ENCODE assay signal across 1 cellular context in the genomic region with DNA sequence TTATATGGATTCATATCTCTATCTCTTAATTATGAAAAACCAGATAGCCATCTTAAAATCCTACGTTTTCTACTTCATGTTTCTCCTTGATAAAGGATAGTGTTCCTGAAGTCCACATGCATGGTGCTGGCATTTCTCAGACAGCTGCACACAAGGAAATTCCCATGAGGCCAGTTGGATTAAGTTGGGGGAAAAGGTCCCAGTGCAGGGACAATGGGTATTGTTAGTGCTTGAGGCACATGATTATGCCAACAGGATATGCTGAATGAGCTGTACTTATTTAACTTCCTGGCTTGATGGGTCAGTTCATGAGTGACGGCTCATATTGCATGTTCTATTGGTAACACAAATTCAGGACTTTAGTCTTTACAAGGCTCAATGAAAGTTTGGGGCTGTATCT.
TF ChIP-seq lines count a peak whose summit lies in the region.

No MANE protein-coding gene starts in this region.

TF ChIP-seq in GM23338, 12 proteins besides CTCF, POLR2A, EP300 and RAD21 (continued from another document):
- TF ChIP-seq, protein P1, sequence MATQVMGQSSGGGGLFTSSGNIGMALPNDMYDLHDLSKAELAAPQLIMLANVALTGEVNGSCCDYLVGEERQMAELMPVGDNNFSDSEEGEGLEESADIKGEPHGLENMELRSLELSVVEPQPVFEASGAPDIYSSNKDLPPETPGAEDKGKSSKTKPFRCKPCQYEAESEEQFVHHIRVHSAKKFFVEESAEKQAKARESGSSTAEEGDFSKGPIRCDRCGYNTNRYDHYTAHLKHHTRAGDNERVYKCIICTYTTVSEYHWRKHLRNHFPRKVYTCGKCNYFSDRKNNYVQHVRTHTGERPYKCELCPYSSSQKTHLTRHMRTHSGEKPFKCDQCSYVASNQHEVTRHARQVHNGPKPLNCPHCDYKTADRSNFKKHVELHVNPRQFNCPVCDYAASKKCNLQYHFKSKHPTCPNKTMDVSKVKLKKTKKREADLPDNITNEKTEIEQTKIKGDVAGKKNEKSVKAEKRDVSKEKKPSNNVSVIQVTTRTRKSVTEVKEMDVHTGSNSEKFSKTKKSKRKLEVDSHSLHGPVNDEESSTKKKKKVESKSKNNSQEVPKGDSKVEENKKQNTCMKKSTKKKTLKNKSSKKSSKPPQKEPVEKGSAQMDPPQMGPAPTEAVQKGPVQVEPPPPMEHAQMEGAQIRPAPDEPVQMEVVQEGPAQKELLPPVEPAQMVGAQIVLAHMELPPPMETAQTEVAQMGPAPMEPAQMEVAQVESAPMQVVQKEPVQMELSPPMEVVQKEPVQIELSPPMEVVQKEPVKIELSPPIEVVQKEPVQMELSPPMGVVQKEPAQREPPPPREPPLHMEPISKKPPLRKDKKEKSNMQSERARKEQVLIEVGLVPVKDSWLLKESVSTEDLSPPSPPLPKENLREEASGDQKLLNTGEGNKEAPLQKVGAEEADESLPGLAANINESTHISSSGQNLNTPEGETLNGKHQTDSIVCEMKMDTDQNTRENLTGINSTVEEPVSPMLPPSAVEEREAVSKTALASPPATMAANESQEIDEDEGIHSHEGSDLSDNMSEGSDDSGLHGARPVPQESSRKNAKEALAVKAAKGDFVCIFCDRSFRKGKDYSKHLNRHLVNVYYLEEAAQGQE (IDR thresholded peaks at IDR 0.05; ENCODE audit: unreplicated experiment) = no peak
- TF ChIP-seq, protein P2, sequence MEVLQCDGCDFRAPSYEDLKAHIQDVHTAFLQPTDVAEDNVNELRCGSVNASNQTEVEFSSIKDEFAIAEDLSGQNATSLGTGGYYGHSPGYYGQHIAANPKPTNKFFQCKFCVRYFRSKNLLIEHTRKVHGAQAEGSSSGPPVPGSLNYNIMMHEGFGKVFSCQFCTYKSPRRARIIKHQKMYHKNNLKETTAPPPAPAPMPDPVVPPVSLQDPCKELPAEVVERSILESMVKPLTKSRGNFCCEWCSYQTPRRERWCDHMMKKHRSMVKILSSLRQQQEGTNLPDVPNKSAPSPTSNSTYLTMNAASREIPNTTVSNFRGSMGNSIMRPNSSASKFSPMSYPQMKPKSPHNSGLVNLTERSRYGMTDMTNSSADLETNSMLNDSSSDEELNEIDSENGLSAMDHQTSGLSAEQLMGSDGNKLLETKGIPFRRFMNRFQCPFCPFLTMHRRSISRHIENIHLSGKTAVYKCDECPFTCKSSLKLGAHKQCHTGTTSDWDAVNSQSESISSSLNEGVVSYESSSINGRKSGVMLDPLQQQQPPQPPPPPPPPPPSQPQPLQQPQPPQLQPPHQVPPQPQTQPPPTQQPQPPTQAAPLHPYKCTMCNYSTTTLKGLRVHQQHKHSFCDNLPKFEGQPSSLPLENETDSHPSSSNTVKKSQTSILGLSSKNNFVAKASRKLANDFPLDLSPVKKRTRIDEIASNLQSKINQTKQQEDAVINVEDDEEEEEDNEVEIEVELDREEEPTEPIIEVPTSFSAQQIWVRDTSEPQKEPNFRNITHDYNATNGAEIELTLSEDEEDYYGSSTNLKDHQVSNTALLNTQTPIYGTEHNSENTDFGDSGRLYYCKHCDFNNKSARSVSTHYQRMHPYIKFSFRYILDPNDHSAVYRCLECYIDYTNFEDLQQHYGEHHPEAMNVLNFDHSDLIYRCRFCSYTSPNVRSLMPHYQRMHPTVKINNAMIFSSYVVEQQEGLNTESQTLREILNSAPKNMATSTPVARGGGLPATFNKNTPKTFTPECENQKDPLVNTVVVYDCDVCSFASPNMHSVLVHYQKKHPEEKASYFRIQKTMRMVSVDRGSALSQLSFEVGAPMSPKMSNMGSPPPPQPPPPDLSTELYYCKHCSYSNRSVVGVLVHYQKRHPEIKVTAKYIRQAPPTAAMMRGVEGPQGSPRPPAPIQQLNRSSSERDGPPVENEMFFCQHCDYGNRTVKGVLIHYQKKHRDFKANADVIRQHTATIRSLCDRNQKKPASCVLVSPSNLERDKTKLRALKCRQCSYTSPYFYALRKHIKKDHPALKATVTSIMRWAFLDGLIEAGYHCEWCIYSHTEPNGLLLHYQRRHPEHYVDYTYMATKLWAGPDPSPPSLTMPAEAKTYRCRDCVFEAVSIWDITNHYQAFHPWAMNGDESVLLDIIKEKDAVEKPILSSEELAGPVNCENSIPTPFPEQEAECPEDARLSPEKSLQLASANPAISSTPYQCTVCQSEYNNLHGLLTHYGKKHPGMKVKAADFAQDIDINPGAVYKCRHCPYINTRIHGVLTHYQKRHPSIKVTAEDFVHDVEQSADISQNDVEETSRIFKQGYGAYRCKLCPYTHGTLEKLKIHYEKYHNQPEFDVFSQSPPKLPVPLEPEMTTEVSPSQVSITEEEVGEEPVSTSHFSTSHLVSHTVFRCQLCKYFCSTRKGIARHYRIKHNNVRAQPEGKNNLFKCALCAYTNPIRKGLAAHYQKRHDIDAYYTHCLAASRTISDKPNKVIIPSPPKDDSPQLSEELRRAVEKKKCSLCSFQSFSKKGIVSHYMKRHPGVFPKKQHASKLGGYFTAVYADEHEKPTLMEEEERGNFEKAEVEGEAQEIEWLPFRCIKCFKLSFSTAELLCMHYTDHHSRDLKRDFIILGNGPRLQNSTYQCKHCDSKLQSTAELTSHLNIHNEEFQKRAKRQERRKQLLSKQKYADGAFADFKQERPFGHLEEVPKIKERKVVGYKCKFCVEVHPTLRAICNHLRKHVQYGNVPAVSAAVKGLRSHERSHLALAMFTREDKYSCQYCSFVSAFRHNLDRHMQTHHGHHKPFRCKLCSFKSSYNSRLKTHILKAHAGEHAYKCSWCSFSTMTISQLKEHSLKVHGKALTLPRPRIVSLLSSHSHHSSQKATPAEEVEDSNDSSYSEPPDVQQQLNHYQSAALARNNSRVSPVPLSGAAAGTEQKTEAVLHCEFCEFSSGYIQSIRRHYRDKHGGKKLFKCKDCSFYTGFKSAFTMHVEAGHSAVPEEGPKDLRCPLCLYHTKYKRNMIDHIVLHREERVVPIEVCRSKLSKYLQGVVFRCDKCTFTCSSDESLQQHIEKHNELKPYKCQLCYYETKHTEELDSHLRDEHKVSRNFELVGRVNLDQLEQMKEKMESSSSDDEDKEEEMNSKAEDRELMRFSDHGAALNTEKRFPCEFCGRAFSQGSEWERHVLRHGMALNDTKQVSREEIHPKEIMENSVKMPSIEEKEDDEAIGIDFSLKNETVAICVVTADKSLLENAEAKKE (CRISPR knock-in tag; IDR thresholded peaks at IDR 0.05) = no peak
- TF ChIP-seq EZH2phosphoT487 (IDR thresholded peaks at IDR 0.05; ENCODE audit: unreplicated experiment) = no peak
- TF ChIP-seq POLR2AphosphoS5 (IDR thresholded peaks at IDR 0.05; ENCODE audit: low read depth) = no peak
- TF ChIP-seq, protein P3, sequence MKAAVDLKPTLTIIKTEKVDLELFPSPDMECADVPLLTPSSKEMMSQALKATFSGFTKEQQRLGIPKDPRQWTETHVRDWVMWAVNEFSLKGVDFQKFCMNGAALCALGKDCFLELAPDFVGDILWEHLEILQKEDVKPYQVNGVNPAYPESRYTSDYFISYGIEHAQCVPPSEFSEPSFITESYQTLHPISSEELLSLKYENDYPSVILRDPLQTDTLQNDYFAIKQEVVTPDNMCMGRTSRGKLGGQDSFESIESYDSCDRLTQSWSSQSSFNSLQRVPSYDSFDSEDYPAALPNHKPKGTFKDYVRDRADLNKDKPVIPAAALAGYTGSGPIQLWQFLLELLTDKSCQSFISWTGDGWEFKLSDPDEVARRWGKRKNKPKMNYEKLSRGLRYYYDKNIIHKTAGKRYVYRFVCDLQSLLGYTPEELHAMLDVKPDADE (IDR thresholded peaks at IDR 0.05) = no peak
- no peak for TF ChIP-seq STAT1 (IDR thresholded peaks at IDR 0.05; ENCODE audit: unreplicated experiment)
- TF ChIP-seq EZH2 (IDR thresholded peaks at IDR 0.05; ENCODE audit: low read depth, unreplicated experiment) = no peak
- no peak for TF ChIP-seq NANOG (IDR thresholded peaks at IDR 0.05; ENCODE audit: borderline replicate concordance)
- TF ChIP-seq JUNB (IDR thresholded peaks at IDR 0.05; ENCODE audit: unreplicated experiment) = no peak
- TF ChIP-seq ZNF114 (CRISPR knock-in tag; IDR thresholded peaks at IDR 0.05) = no peak
- TF ChIP-seq CREB1 (CRISPR knock-in tag; IDR thresholded peaks at IDR 0.05; ENCODE audit: low read depth) = no peak
TF ChIP-seq in GM23338: peak in this region for 0.
